9 cellular contexts compared by ENCODE assay signal in the genomic region with DNA sequence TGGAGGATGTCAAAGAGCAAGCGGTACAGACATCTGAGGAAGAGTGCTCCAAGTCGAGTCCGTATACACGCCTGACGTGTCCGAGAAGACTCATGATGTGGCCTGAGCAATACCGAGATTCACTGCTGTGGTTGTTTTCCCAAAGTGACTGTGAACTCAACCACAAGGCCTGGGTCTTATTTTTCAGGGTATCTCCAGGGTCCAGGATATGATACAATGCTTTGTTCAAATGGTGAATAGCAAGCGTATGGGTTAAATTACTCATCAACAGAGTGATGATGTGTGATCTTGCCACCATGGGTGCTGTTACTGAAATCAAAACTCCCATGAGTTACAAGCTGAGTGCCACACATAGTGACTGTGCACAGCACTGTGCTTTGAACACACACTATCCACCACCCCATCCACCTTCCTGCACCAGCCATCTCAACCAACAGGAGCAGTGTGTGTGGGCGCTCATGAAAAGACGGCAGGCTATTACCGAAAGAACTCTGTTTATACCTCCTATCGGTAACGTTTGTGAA.
A peak's percentile ranks its signal among the peaks of the same experiment; 100 is the strongest.
DNase-seq lines count a peak whose midpoint lies in the region; ATAC-seq and FAIRE-seq lines count a peak whose summit lies in the region.
"Had no signal": no experiment of that assay in that cellular context is flagged by ENCODE, and none has a peak within 500 bp of the region (broad histone marks: within the 10 kb centered on the region; RNA-seq: fewer than 3 reads in every experiment).

No MANE protein-coding gene starts in this region.

- ATAC-seq in HG02642 (IDR thresholded peaks at IDR 0.05; ENCODE audit: poor library complexity, unreplicated experiment) = peak; percentile 91

- FAIRE-seq in GM18507 (lab: Jason Lieb, UNC) = peak; percentile 99

- no peak overlapping the region for H3K4me3 ChIP-seq in mucosa of rectum (ENCODE audit: low read length in 2 of 2)
- H3K4me3 ChIP-seq: heart right ventricle had no signal

- no peaks in the 10 kb centered on the region for H3K27me3 ChIP-seq in mucosa of rectum (ENCODE audit: control insufficient read depth in 2 of 2, insufficient read depth in 2 of 2, low read length in 2 of 2)
- H3K27me3 ChIP-seq: heart right ventricle had no signal

- DNase-seq in GM18507 (ENCODE audit: extremely low spot score, insufficient read length, low read depth) (peak; percentile 20), DMS79 treated with DMSO at 0.1 percent for 48 hours (lab: John Stamatoyannopoulos, UW) (no peak), NCI-H2029 treated with DMSO at 0.1 percent for 48 hours (lab: John Stamatoyannopoulos, UW) (no peak), NCI-H1694 (lab: John Stamatoyannopoulos, UW) (no peak), OCI-M1 (lab: John Stamatoyannopoulos, UW) (no peak)
- peak; percentile 82 for DNase-seq in activated CD4-positive, alpha-beta T cell treated with anti-CD3 and anti-CD28 coated beads for 48 hours
- DNase-seq: heart right ventricle had no signal

- peaks cover 0 to 9% of the 10 kb centered on the region in 2 donors for H3K4me1 ChIP-seq in mucosa of rectum (ENCODE audit: control insufficient read depth in 2 of 2, insufficient read depth in 2 of 2, low read length in 2 of 2)

- no peak overlapping the region for H3K9ac ChIP-seq in mucosa of rectum (ENCODE audit: low read depth in 1 of 2, low read length in 2 of 2)

- no peaks in the 10 kb centered on the region for H3K36me3 ChIP-seq in mucosa of rectum (ENCODE audit: control insufficient read depth in 2 of 2, insufficient read depth in 2 of 2, low read length in 2 of 2)

- peak overlapping the region; percentile 32 to 36 for H3K27ac ChIP-seq in mucosa of rectum (ENCODE audit: low read depth in 2 of 2, low read length in 2 of 2)

- no peaks in the 10 kb centered on the region for H3K9me3 ChIP-seq in mucosa of rectum (ENCODE audit: control insufficient read depth in 2 of 2, low read length in 2 of 2)
- H3K9me3 ChIP-seq: heart right ventricle had no signal

Comparison
In these comparisons a context has a peak if more than half of its experiments do, and no peak if none do; other contexts are left out.
1. DNase-seq: peak in GM18507 (single experiment) and activated CD4-positive, alpha-beta T cell treated with anti-CD3 and anti-CD28 coated beads for 48 hours (single experiment); none in DMS79 treated with DMSO at 0.1 percent for 48 hours (single experiment), NCI-H2029 treated with DMSO at 0.1 percent for 48 hours (single experiment), NCI-H1694 (single experiment) and OCI-M1 (single experiment).